In the genomic region with DNA sequence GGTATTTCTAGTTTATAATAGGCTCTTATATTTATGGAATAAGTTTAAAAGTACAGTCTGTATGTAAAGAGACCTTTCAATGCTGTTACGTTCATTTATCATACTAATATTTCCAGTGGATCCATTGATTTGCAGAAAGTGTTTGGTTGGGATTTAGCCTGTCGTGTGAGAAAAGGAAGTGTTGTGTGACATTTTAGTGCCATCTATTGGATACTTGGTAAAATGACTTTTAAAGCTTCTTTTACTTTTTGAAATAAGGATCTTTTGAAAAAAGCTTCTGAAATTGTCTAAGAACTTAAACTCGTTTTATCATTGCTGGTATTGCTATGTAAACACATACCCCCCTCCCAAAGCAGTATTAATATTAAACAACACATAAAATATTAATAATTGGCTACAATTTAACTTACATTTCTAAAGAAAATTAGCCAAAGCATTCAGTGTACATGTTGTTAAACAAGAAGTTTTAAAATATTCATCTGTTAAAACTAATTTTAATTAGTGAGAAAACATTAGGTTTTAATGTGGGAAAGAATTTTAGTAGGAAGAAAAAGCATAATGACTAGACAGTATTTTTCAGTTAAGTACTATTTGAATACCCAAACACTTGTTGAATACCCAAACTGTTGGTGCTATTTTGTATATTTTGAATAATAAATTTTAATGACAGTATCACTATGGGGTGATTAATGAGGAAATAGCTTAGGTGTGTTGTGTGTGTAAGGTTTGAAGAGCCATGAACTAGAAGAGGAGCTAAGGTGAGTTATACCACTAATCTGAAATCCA, we compare ENCODE assay signal across 8 cellular contexts. TPM values are rescaled to one million over a fixed set of nuclear protein-coding genes. Genes with fewer than 3 reads are reported as not detected.
A peak's percentile ranks its signal among the peaks of the same experiment; 100 is the strongest.
DNase-seq lines count a peak whose midpoint lies in the region; ATAC-seq and TF ChIP-seq lines count a peak whose summit lies in the region.

No MANE protein-coding gene starts in this region.

- no peak overlapping the region for H3K56ac ChIP-seq in IMR-90 (ENCODE audit: extremely low read depth, insufficient read depth, low read length)

- BruUV-seq in IMR-90 (replicated peaks; lab: Mats Ljungman, UMichigan) = no TSS peak

- H3K18ac ChIP-seq in IMR-90 (ENCODE audit: low read depth, low read length) = no peak overlapping the region

- H3K27me3 ChIP-seq in IMR-90 (ENCODE audit: control insufficient read depth, insufficient read depth, low read length) (no peaks in the 10 kb centered on the region), heart left ventricle (no peaks in the 10 kb centered on the region)

- H3K27ac Mint-ChIP-seq in activated CD4-positive, alpha-beta memory T cell treated with anti-CD3 and anti-CD28 coated beads for 36 hours = no peak overlapping the region

- peak; percentile 65 for ATAC-seq in IMR-90 (ENCODE audit: low read depth)
- ATAC-seq in heart left ventricle = peak in 2 of 4 donors; percentile 51 to 58
- no peak for ATAC-seq in HG03175 (IDR thresholded peaks at IDR 0.05; ENCODE audit: unreplicated experiment)

- H3K9ac ChIP-seq in IMR-90 (ENCODE audit: low read depth, low read length) = no peak overlapping the region

- no peak overlapping the region for H3K4ac ChIP-seq in IMR-90 (ENCODE audit: low read depth, low read length)

- H4K5ac ChIP-seq in IMR-90 (ENCODE audit: low read depth, low read length) = no peak overlapping the region

- POLR2A ChIA-PET in IMR-90 (lab: Charles Lee; ENCODE audit: unreplicated experiment) = no interaction called here
- POLR2A ChIA-PET in activated CD4-positive, alpha-beta memory T cell treated with anti-CD3 and anti-CD28 coated beads for 36 hours (lab: Charles Lee) = interaction anchor here (0.6 to 1.0 kb wide), 2 partner anchors 111 to 205 kb away, joined by 3 to 4 read pairs; no protein-coding TSS in a partner anchor

- peaks cover 16 to 47% of the 10 kb centered on the region in 2 experiments for H3K79me1 ChIP-seq in IMR-90 (ENCODE audit: low read depth in 1 of 2, low read length in 2 of 2)

- no peaks in the 10 kb centered on the region for H3K27me3 Mint-ChIP-seq in activated CD4-positive, alpha-beta memory T cell treated with anti-CD3 and anti-CD28 coated beads for 36 hours

- no peak overlapping the region for H2AK5ac ChIP-seq in IMR-90 (ENCODE audit: low read depth, low read length)

- H3K14ac ChIP-seq in IMR-90 (replicated peaks; ENCODE audit: low read depth, low read length) = no peak overlapping the region

- intact Hi-C loops in IMR-90 (cut with micrococcal nuclease) = loop anchor here (1.0 to 5.0 kb wide), 3 partner anchors 59 to 205 kb away; a partner anchor contains a TSS
- intact Hi-C loops in heart left ventricle (cut with DNase I) = loop anchor here in 8 of 10 donors (1.0 to 10.0 kb wide), 7 partner anchors 52 to 212 kb away; a partner anchor contains a TSS
- intact Hi-C loops in activated CD4-positive, alpha-beta memory T cell treated with anti-CD3 and anti-CD28 coated beads for 36 hours (cut with micrococcal nuclease) = loop anchor here (1.0 kb wide), 2 partner anchors 59 to 117 kb away; no protein-coding TSS in a partner anchor

- H3K4me1 ChIP-seq in IMR-90 (ENCODE audit: control insufficient read depth, insufficient read depth, low read length) (no peaks in the 10 kb centered on the region; the same call in 1 of the 2 replicates), heart left ventricle (peaks cover 0 to 44% (median 11%) of the 10 kb centered on the region in 12 donors)

- peaks cover 26% of the 10 kb centered on the region for H3K4me1 Mint-ChIP-seq in activated CD4-positive, alpha-beta memory T cell treated with anti-CD3 and anti-CD28 coated beads for 36 hours (ENCODE audit: low read depth)

- DNase-seq in COR-L47 (lab: John Stamatoyannopoulos, UW) (peak; percentile 0), IMR-90 (peak; percentile 62), heart left ventricle (no peak), superior temporal gyrus (ENCODE audit: extremely low spot score) (peak; percentile 83)
- DNase-seq in effector CD4-positive, alpha-beta T cell = no peak
- DNase-seq in activated CD4-positive, alpha-beta memory T cell treated with anti-CD3 and anti-CD28 coated beads for 36 hours = no peak

- H4K91ac ChIP-seq in IMR-90 (ENCODE audit: insufficient read depth, low read depth, low read length) = no peak overlapping the region

- no peak overlapping the region for H3K23ac ChIP-seq in IMR-90 (ENCODE audit: low read depth, low read length)

- no peak overlapping the region for H2AFZ ChIP-seq in IMR-90 (replicated peaks; ENCODE audit: low read length, poor library complexity)

- H3K4me3 Mint-ChIP-seq in activated CD4-positive, alpha-beta memory T cell treated with anti-CD3 and anti-CD28 coated beads for 36 hours = no peak overlapping the region

- TF ChIP-seq CTCF in IMR-90 (conservative IDR thresholded peaks at IDR 0.05; ENCODE audit: low read depth, low read length) = peak; percentile 59
- peak; percentile 78 for TF ChIP-seq CTCF in VCaP (conservative IDR thresholded peaks at IDR 0.05)
- TF ChIP-seq CTCF in heart left ventricle (IDR thresholded peaks at IDR 0.05) = peak; percentile 30 to 69 (median 58)

- no peak overlapping the region for H2BK15ac ChIP-seq in IMR-90 (ENCODE audit: low read depth, low read length)

- no peak overlapping the region for H2AK9ac ChIP-seq in IMR-90 (replicated peaks; ENCODE audit: low read depth, low read length, poor library complexity)

- dilution Hi-C loops in IMR-90 (cut with HindIII; ENCODE audit: low sequenced_read_pairs, unreplicated experiment) = no loop called here

- H4K8ac ChIP-seq in IMR-90 (ENCODE audit: low read depth in 2 of 2, low read length in 2 of 2) = no peak overlapping the region

- no peak for TF ChIP-seq POLR2A in IMR-90 (IDR thresholded peaks at IDR 0.05; ENCODE audit: low read depth, low read length)
- TF ChIP-seq POLR2A in heart left ventricle (IDR thresholded peaks at IDR 0.05) = no peak

- no peak overlapping the region for H3K4me3 ChIP-seq in IMR-90 (ENCODE audit: insufficient read depth, low read depth, low read length)
- H3K4me3 ChIP-seq in heart left ventricle = no peak overlapping the region

- H2BK20ac ChIP-seq in IMR-90 (ENCODE audit: low read depth, low read length) = no peak overlapping the region

- H2BK5ac ChIP-seq in IMR-90 (ENCODE audit: low read depth, low read length, poor library complexity, severe bottlenecking) = peak overlapping the region; percentile 8

- no peaks in the 10 kb centered on the region for H3K9me3 Mint-ChIP-seq in activated CD4-positive, alpha-beta memory T cell treated with anti-CD3 and anti-CD28 coated beads for 36 hours

- CTCF ChIA-PET in IMR-90 (lab: Yijun Ruan, JAX) = interaction anchor here (0.6 to 1.4 kb wide), 12 partner anchors 11 to 206 kb away, joined by 3 to 7 read pairs (median 3); no protein-coding TSS in a partner anchor
- CTCF ChIA-PET in activated CD4-positive, alpha-beta memory T cell treated with anti-CD3 and anti-CD28 coated beads for 36 hours (lab: Charles Lee) = interaction anchor here (0.6 to 4.9 kb wide), 40 partner anchors 9 to 208 kb away, joined by 3 to 69 read pairs (median 5); a partner anchor contains a TSS

- H3K9me1 ChIP-seq in IMR-90 (ENCODE audit: insufficient read depth, low read length) = no peaks in the 10 kb centered on the region

- no peak overlapping the region for H3K4me2 ChIP-seq in IMR-90 (ENCODE audit: low read depth, low read length)

- peaks cover 42% of the 10 kb centered on the region for H4K20me1 ChIP-seq in IMR-90 (ENCODE audit: insufficient read depth, low read length)

- no peak overlapping the region for H3K27ac ChIP-seq in IMR-90 (ENCODE audit: insufficient read depth, low read length)
- H3K27ac ChIP-seq in VCaP = no peak overlapping the region; the same call in 1 of the 2 replicates
- peak overlapping the region in 4 of 12 donors; percentile 11 to 61 (median 30) for H3K27ac ChIP-seq in heart left ventricle

- no peaks in the 10 kb centered on the region for H3K9me3 ChIP-seq in IMR-90 (ENCODE audit: control insufficient read depth, insufficient read depth, low read length)
- no peaks in the 10 kb centered on the region for H3K9me3 ChIP-seq in heart left ventricle

- no CpG with 5 or more reads among the region's 3 CpGs for WGBS in IMR-90 (ENCODE audit: extremely low coverage in 2 of 2, insufficient read length in 1 of 2), 2 experiments
- 8 to 14% (median 9%) methylated on average over 3 of the region's 3 CpGs for WGBS in heart left ventricle, 4 donors

- no peak overlapping the region for H2BK120ac ChIP-seq in IMR-90 (ENCODE audit: low read depth, low read length)

- in situ Hi-C loops in IMR-90 (cut with MboI; ENCODE audit: low sequenced_read_pairs) = loop anchor here (5.0 kb wide), 1 partner anchor 114 kb away; no protein-coding TSS in a partner anchor

- H3K36me3 ChIP-seq in IMR-90 (ENCODE audit: control insufficient read depth, insufficient read depth, low read length) = peaks cover 3% of the 10 kb centered on the region
- peaks cover 0 to 20% (median 4%) of the 10 kb centered on the region in 9 donors for H3K36me3 ChIP-seq in heart left ventricle

- peak; percentile 74 for TF ChIP-seq RAD21 in IMR-90 (IDR thresholded peaks at IDR 0.05; ENCODE audit: low read length)

- H3K36me3 Mint-ChIP-seq in activated CD4-positive, alpha-beta memory T cell treated with anti-CD3 and anti-CD28 coated beads for 36 hours = peaks cover 8% of the 10 kb centered on the region

TF ChIP-seq in IMR-90, 13 proteins besides CTCF, POLR2A, EP300 and RAD21:
- TF ChIP-seq RCOR1 (IDR thresholded peaks at IDR 0.05; ENCODE audit: insufficient replicate concordance, low read length) (no peak), FOS (IDR thresholded peaks at IDR 0.05; ENCODE audit: low read depth, low read length) (no peak), SMC3 (IDR thresholded peaks at IDR 0.05; ENCODE audit: low read depth, low read length) (peak; percentile 58; the same call in 1 of the 2 replicates)

RNA-seq across cellular contexts. Expression of a gene that starts 4.9 kb away (rescaled TPM):
- total RNA-seq in IMR-90 (2012; rRNA removed) (6.4 and 7.7 TPM in 2 replicates), heart left ventricle (1 to 10 TPM in 5 of 9 donors, under 1 TPM in 4; 0.36 to 2.5 (median 1.1) TPM)
- polyA plus RNA-seq in IMR-90 (2012; rRNA removed) (2.5 and 2.8 TPM in 2 replicates), heart left ventricle (1 to 10 TPM in 1 of 2 donors, under 1 TPM in 1; 0.24 to 1.4 TPM)
- 0.03 and 0.08 TPM in 2 replicates for polyA plus RNA-seq in IMR-90 (2012; cell fraction: cytosol; rRNA removed)
- 2.4 and 22.4 TPM in 2 replicates for polyA plus RNA-seq in IMR-90 (2012; cell fraction: nucleus; rRNA removed; ENCODE audit: low replicate concordance)
- total RNA-seq in activated CD4-positive, alpha-beta memory T cell treated with anti-CD3 and anti-CD28 coated beads for 36 hours = 1 to 10 TPM; 5.5 to 6.0 TPM

RNA-seq across cellular contexts. Expression of a gene that starts 59.9 kb away (rescaled TPM):
- total RNA-seq in IMR-90 (2012; rRNA removed) (31.4 and 60.0 TPM in 2 replicates), heart left ventricle (10 to 100 TPM; 41.2 to 69.7 (median 50.0) TPM)
- polyA plus RNA-seq in IMR-90 (2012; rRNA removed) (11.9 and 13.5 TPM in 2 replicates), heart left ventricle (10 to 100 TPM; 17.0 to 22.0 TPM)
- 0.88 and 1.7 TPM in 2 replicates for polyA plus RNA-seq in IMR-90 (2012; cell fraction: cytosol; rRNA removed)
- polyA plus RNA-seq in IMR-90 (2012; cell fraction: nucleus; rRNA removed; ENCODE audit: low replicate concordance) = 0.77 and 14.4 TPM in 2 replicates
- total RNA-seq in activated CD4-positive, alpha-beta memory T cell treated with anti-CD3 and anti-CD28 coated beads for 36 hours = 100 to 1,000 TPM; 107 to 108 TPM

Comparison
In these comparisons a context has a peak if more than half of its experiments do, and no peak if none do; other contexts are left out.
1. DNase-seq: peak in COR-L47 (single experiment), IMR-90 (single experiment) and superior temporal gyrus (single experiment); none in heart left ventricle (0 of 5), effector CD4-positive, alpha-beta T cell (single experiment) and activated CD4-positive, alpha-beta memory T cell treated with anti-CD3 and anti-CD28 coated beads for 36 hours (single experiment).
2. Peak in every context shown above with its lines, with median percentiles within 50 percentile points of each other: CTCF ChIP-seq.